Comparison of ENCODE assay signal across 8 cellular contexts in genomic region chr5:132363431-132364112, GRCh38. TPM values are rescaled to one million over a fixed set of nuclear protein-coding genes. Genes with fewer than 3 reads are reported as not detected.
A peak's percentile ranks its signal among the peaks of the same experiment; 100 is the strongest.
DNase-seq lines count a peak whose midpoint lies in the region; ATAC-seq and TF ChIP-seq lines count a peak whose summit lies in the region.

No MANE protein-coding gene starts in this region.

- POLR2A ChIA-PET in CD8-positive, alpha-beta memory T cell (lab: Charles Lee), result no interaction called here

- no peaks in the 10 kb centered on the region for H3K9me3 Mint-ChIP-seq in activated naive CD4-positive, alpha-beta T cell treated with anti-CD3 and anti-CD28 coated beads, Interleukin-2, amount 50 U/mL, for 72 hours
- H3K9me3 Mint-ChIP-seq in activated T-helper 17 cell treated with anti-CD3 and anti-CD28 coated beads, Interleukin-2, amount 50 U/mL, for 72 hours, result no peaks in the 10 kb centered on the region
- H3K9me3 Mint-ChIP-seq in type B pancreatic cell, result no peaks in the 10 kb centered on the region
- no peaks in the 10 kb centered on the region for H3K9me3 Mint-ChIP-seq in CD8-positive, alpha-beta memory T cell

- H3K4me1 Mint-ChIP-seq in activated T-helper 17 cell treated with anti-CD3 and anti-CD28 coated beads, Interleukin-2, amount 50 U/mL, for 72 hours, result peaks cover 4% of the 10 kb centered on the region
- peaks cover 9% of the 10 kb centered on the region for H3K4me1 Mint-ChIP-seq in type B pancreatic cell (ENCODE audit: unreplicated experiment)
- H3K4me1 Mint-ChIP-seq in CD8-positive, alpha-beta memory T cell, result no peaks in the 10 kb centered on the region

- no peak for TF ChIP-seq CTCF in type B pancreatic cell (conservative IDR thresholded peaks at IDR 0.05)

- no peak overlapping the region for H3K4me3 ChIP-seq in CD8-positive, alpha-beta memory T cell (ENCODE audit: low read length)

- no peaks in the 10 kb centered on the region for H3K27me3 ChIP-seq in CD8-positive, alpha-beta memory T cell (ENCODE audit: insufficient read depth, low read length, poor library complexity, severe bottlenecking)

- no peaks in the 10 kb centered on the region for H3K9me3 ChIP-seq in CD8-positive, alpha-beta memory T cell (ENCODE audit: low read length)

- no peaks in the 10 kb centered on the region for H3K27me3 Mint-ChIP-seq in activated T-helper 17 cell treated with anti-CD3 and anti-CD28 coated beads, Interleukin-2, amount 50 U/mL, for 72 hours
- no peaks in the 10 kb centered on the region for H3K27me3 Mint-ChIP-seq in type B pancreatic cell
- no peaks in the 10 kb centered on the region for H3K27me3 Mint-ChIP-seq in CD8-positive, alpha-beta memory T cell

- H3K27ac ChIP-seq in CD8-positive, alpha-beta memory T cell (ENCODE audit: low read depth, low read length), result no peak overlapping the region

- peaks cover 0 to 4% of the 10 kb centered on the region in 2 donors for H3K36me3 Mint-ChIP-seq in activated naive CD4-positive, alpha-beta T cell treated with anti-CD3 and anti-CD28 coated beads, Interleukin-2, amount 50 U/mL, for 72 hours
- peaks cover 4% of the 10 kb centered on the region for H3K36me3 Mint-ChIP-seq in activated T-helper 17 cell treated with anti-CD3 and anti-CD28 coated beads, Interleukin-2, amount 50 U/mL, for 72 hours (ENCODE audit: low read depth)
- H3K36me3 Mint-ChIP-seq in type B pancreatic cell, result peaks cover 31% of the 10 kb centered on the region
- peaks cover 0 to 8% (median 5%) of the 10 kb centered on the region in 3 donors for H3K36me3 Mint-ChIP-seq in CD8-positive, alpha-beta memory T cell

- H3K27ac Mint-ChIP-seq in activated naive CD4-positive, alpha-beta T cell treated with anti-CD3 and anti-CD28 coated beads, Interleukin-2, amount 50 U/mL, for 72 hours, result no peak overlapping the region
- H3K27ac Mint-ChIP-seq in activated T-helper 17 cell treated with anti-CD3 and anti-CD28 coated beads, Interleukin-2, amount 50 U/mL, for 72 hours, result no peak overlapping the region
- H3K27ac Mint-ChIP-seq in type B pancreatic cell, result peak overlapping the region; percentile 59
- no peak overlapping the region for H3K27ac Mint-ChIP-seq in CD8-positive, alpha-beta memory T cell

- CTCF ChIA-PET in CD8-positive, alpha-beta memory T cell (lab: Charles Lee), result no interaction called here

- no peaks in the 10 kb centered on the region for H3K36me3 ChIP-seq in CD8-positive, alpha-beta memory T cell (ENCODE audit: insufficient read depth, low read length)

- no peak for DNase-seq in activated naive CD4-positive, alpha-beta T cell treated with anti-CD3 and anti-CD28 coated beads, Interleukin-2, amount 50 U/mL, for 72 hours (ENCODE audit: low spot score in 2 of 2)
- DNase-seq in activated naive CD4-positive, alpha-beta T cell (lab: John Stamatoyannopoulos, UW), result no peak
- DNase-seq in hepatic stellate cell (ENCODE audit: low spot score), result peak; percentile 58
- no peak for DNase-seq in type B pancreatic cell (ENCODE audit: extremely low spot score, unreplicated experiment)
- DNase-seq in CD8-positive, alpha-beta memory T cell, result no peak

- H3K4me3 Mint-ChIP-seq in activated T-helper 17 cell treated with anti-CD3 and anti-CD28 coated beads, Interleukin-2, amount 50 U/mL, for 72 hours, result no peak overlapping the region
- peak overlapping the region; percentile 14 for H3K4me3 Mint-ChIP-seq in type B pancreatic cell
- H3K4me3 Mint-ChIP-seq in CD8-positive, alpha-beta memory T cell, result no peak overlapping the region

- peak; percentile 71 to 85 for ATAC-seq in activated naive CD4-positive, alpha-beta T cell treated with anti-CD3 and anti-CD28 coated beads, Interleukin-2, amount 50 U/mL, for 72 hours
- peak; percentile 70 for ATAC-seq in activated T-helper 17 cell treated with anti-CD3 and anti-CD28 coated beads, Interleukin-2, amount 50 U/mL, for 72 hours (replicated peaks)
- ATAC-seq in GM21390 (IDR thresholded peaks at IDR 0.05; ENCODE audit: unreplicated experiment) (no peak), GM18907 (IDR thresholded peaks at IDR 0.05; ENCODE audit: unreplicated experiment) (no peak)

- no peaks in the 10 kb centered on the region for H3K4me1 ChIP-seq in CD8-positive, alpha-beta memory T cell (ENCODE audit: insufficient read depth, low read length)

RNA-seq across cellular contexts. Expression of gene SLC22A5, which starts 5.9 kb away (rescaled TPM):
- total RNA-seq in activated naive CD4-positive, alpha-beta T cell treated with anti-CD3 and anti-CD28 coated beads, Interleukin-2, amount 50 U/mL, for 72 hours, result 1 to 10 TPM; 3.1 to 5.5 TPM
- total RNA-seq in activated T-helper 17 cell treated with anti-CD3 and anti-CD28 coated beads, Interleukin-2, amount 50 U/mL, for 72 hours, result 1 to 10 TPM; 3.2 to 3.5 TPM
- total RNA-seq in type B pancreatic cell (ENCODE audit: low replicate concordance), result 21.6 and 39.3 TPM in 2 replicates
- 1 to 10 TPM; 5.2 to 5.9 TPM for total RNA-seq in CD8-positive, alpha-beta memory T cell
- polyA plus RNA-seq in CD8-positive, alpha-beta memory T cell, result 2.5 TPM

Comparison
In these comparisons a context has a peak if more than half of its experiments do, and no peak if none do; other contexts are left out.
1. ATAC-seq: peak in activated naive CD4-positive, alpha-beta T cell treated with anti-CD3 and anti-CD28 coated beads, Interleukin-2, amount 50 U/mL, for 72 hours (2 of 2) and activated T-helper 17 cell treated with anti-CD3 and anti-CD28 coated beads, Interleukin-2, amount 50 U/mL, for 72 hours (single experiment); none in GM21390 (single experiment) and GM18907 (single experiment).